Comparison of ENCODE assay signal across 8 cellular contexts in the genomic region with DNA sequence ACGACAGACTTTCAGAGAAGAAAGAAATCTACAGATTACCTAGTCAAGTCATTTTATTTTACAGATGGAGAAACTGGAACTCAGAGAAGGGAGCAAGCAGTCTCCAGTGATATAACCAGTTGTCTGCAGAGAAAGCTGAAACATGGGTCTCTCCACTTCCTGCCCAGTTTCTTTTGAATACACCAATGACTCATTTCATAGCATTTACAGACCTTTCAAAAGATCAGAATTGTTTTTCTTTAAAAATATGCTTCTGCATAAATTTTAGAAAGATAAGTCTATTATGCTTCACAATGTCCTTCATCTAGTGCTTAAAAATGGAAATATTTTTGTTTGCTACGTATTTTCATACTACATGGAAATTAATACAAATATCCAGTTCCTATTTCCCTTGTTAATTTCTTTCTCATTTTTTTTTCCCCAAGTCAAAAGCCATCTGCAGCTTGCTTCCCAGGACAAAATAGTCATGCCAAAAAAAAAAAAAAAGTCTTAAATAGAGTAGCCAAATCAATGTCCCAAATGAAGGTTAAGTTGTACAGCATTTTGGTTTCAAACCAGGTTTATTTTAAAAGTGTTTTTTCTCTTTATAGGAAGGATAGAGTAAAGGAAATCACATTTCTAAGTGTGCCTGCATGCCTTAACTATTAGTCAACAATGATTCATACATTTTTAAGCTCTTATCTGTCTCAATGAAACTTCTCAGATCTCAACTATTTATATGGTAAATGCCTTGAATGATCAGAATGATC. TPM values are rescaled to one million over a fixed set of nuclear protein-coding genes. Genes with fewer than 3 reads are reported as not detected.
A peak's percentile ranks its signal among the peaks of the same experiment; 100 is the strongest.
DNase-seq lines count a peak whose midpoint lies in the region; ATAC-seq and TF ChIP-seq lines count a peak whose summit lies in the region.

No MANE protein-coding gene starts in this region.

- H3K9me3 Mint-ChIP-seq in activated naive CD4-positive, alpha-beta T cell treated with anti-CD3 and anti-CD28 coated beads, Interleukin-2, amount 50 U/mL, for 24 hours = no peaks in the 10 kb centered on the region
- H3K9me3 Mint-ChIP-seq in endodermal cell = no peaks in the 10 kb centered on the region

- peaks cover 40% of the 10 kb centered on the region for H3K4me1 Mint-ChIP-seq in activated naive CD4-positive, alpha-beta T cell treated with anti-CD3 and anti-CD28 coated beads, Interleukin-2, amount 50 U/mL, for 24 hours
- peaks cover 32% of the 10 kb centered on the region for H3K4me1 Mint-ChIP-seq in endodermal cell

- TF ChIP-seq POLR2A in testis (IDR thresholded peaks at IDR 0.05) = no peak

- peak overlapping the region; percentile 75 for H3K4me3 Mint-ChIP-seq in activated naive CD4-positive, alpha-beta T cell treated with anti-CD3 and anti-CD28 coated beads, Interleukin-2, amount 50 U/mL, for 24 hours
- H3K4me3 Mint-ChIP-seq in endodermal cell = no peak overlapping the region

- H3K36me3 ChIP-seq in PC-3 (ENCODE audit: low read depth, low read length) = no peaks in the 10 kb centered on the region
- no peaks in the 10 kb centered on the region for H3K36me3 ChIP-seq in endodermal cell (ENCODE audit: control insufficient read depth, insufficient read depth, low read length)
- H3K36me3 ChIP-seq in parathyroid adenoma (ENCODE audit: control insufficient read depth, insufficient read depth, low read length) = no peaks in the 10 kb centered on the region
- no peaks in the 10 kb centered on the region for H3K36me3 ChIP-seq in testis (ENCODE audit: low read depth, missing control alignments)

- no peaks in the 10 kb centered on the region for H3K36me3 Mint-ChIP-seq in activated naive CD4-positive, alpha-beta T cell treated with anti-CD3 and anti-CD28 coated beads, Interleukin-2, amount 50 U/mL, for 24 hours
- H3K36me3 Mint-ChIP-seq in endodermal cell (ENCODE audit: low read depth) = peaks cover 2% of the 10 kb centered on the region

- no peak for DNase-seq in activated naive CD4-positive, alpha-beta T cell treated with Interleukin-2 at 50 U/mL for 16 hours
- DNase-seq in PC-3 (peak; percentile 83), endodermal cell (no peak), testis (no peak)
- DNase-seq in effector CD4-positive, alpha-beta T cell = no peak

- no peaks in the 10 kb centered on the region for H3K9me3 ChIP-seq in PC-3 (ENCODE audit: low read length)
- no peaks in the 10 kb centered on the region for H3K9me3 ChIP-seq in endodermal cell (ENCODE audit: control insufficient read depth, low read length)
- H3K9me3 ChIP-seq in parathyroid adenoma (ENCODE audit: control insufficient read depth, low read length) = no peaks in the 10 kb centered on the region
- no peaks in the 10 kb centered on the region for H3K9me3 ChIP-seq in testis

- peak overlapping the region; percentile 91 for H3K4me2 ChIP-seq in PC-3 (ENCODE audit: low read length)
- no peak overlapping the region for H3K4me2 ChIP-seq in parathyroid adenoma (ENCODE audit: low read length)

- no peaks in the 10 kb centered on the region for H4K20me1 ChIP-seq in PC-3 (ENCODE audit: low read length)

- peaks cover 4% of the 10 kb centered on the region; the same call in 1 of the 2 replicates for H3K79me2 ChIP-seq in PC-3 (ENCODE audit: low read length)
- H3K79me2 ChIP-seq in parathyroid adenoma = peaks cover 70% of the 10 kb centered on the region

- peak overlapping the region; percentile 54 for H3K4me3 ChIP-seq in PC-3 (ENCODE audit: low read length)
- no peak overlapping the region for H3K4me3 ChIP-seq in endodermal cell (ENCODE audit: low read length)
- peak overlapping the region; percentile 9 for H3K4me3 ChIP-seq in parathyroid adenoma (ENCODE audit: low read depth, low read length)
- no peak overlapping the region for H3K4me3 ChIP-seq in testis

- no peak for TF ChIP-seq CTCF in PC-3 (conservative IDR thresholded peaks at IDR 0.05; ENCODE audit: low read depth, low read length)
- no peak for TF ChIP-seq CTCF in endodermal cell (conservative IDR thresholded peaks at IDR 0.05)
- no peak for TF ChIP-seq CTCF in parathyroid adenoma (IDR thresholded peaks at IDR 0.05)
- no peak for TF ChIP-seq CTCF in testis (IDR thresholded peaks at IDR 0.05)

- WGBS in endodermal cell (ENCODE audit: insufficient coverage in 1 of 2, insufficient read length in 1 of 2), 2 experiments = 83 to 86% methylated on average over 1 to 2 of the region's 2 CpGs
- WGBS in testis, 2 donors = 57 to 66% methylated on average over 2 of the region's 2 CpGs

- H3K4me1 ChIP-seq in PC-3 (ENCODE audit: insufficient read depth, low read length) (peaks cover 43% of the 10 kb centered on the region), endodermal cell (ENCODE audit: control insufficient read depth, insufficient read depth, low read length) (no peaks in the 10 kb centered on the region), parathyroid adenoma (peaks cover 45% of the 10 kb centered on the region), testis (peaks cover 16% of the 10 kb centered on the region)

- peaks cover 5% of the 10 kb centered on the region for H3F3A ChIP-seq in PC-3 (ENCODE audit: low read length, unreplicated experiment)

- intact Hi-C loops in PC-3 (cut with micrococcal nuclease) = loop anchor here (2.0 to 10.0 kb wide), 2 partner anchors 38 to 178 kb away; partner anchors contain the start of gene ARHGAP18
- intact Hi-C loops in testis (cut with DNase I; ENCODE audit: low total_unique reads) = no loop called here

- H3K27me3 ChIP-seq in PC-3 (ENCODE audit: low read length) = no peaks in the 10 kb centered on the region
- no peaks in the 10 kb centered on the region for H3K27me3 ChIP-seq in endodermal cell (ENCODE audit: control insufficient read depth, insufficient read depth, low read length, poor library complexity, severe bottlenecking)
- H3K27me3 ChIP-seq in parathyroid adenoma (ENCODE audit: control insufficient read depth, insufficient read depth, low read length) = no peaks in the 10 kb centered on the region
- no peaks in the 10 kb centered on the region for H3K27me3 ChIP-seq in testis

- CTCF ChIA-PET in PC-3 (lab: Charles Lee) = interaction anchor here (0.7 kb wide), 1 partner anchor 65 kb away, joined by 3 read pairs; no protein-coding TSS in a partner anchor

- ATAC-seq in HG02885 (IDR thresholded peaks at IDR 0.05; ENCODE audit: poor library complexity, unreplicated experiment) (peak; percentile 80), PC-3 (peak; percentile 82)

- peak overlapping the region; percentile 88 for H3K27ac Mint-ChIP-seq in activated naive CD4-positive, alpha-beta T cell treated with anti-CD3 and anti-CD28 coated beads, Interleukin-2, amount 50 U/mL, for 24 hours
- H3K27ac Mint-ChIP-seq in endodermal cell = peak overlapping the region; percentile 57

- no peak overlapping the region for H3K9ac ChIP-seq in PC-3 (ENCODE audit: low read length)
- no peak overlapping the region for H3K9ac ChIP-seq in endodermal cell (ENCODE audit: extremely low read depth, low read length, poor library complexity, severe bottlenecking)
- H3K9ac ChIP-seq in parathyroid adenoma = no peak overlapping the region

- no TSS peak for BruUV-seq in PC-3 (replicated peaks; lab: Mats Ljungman, UMichigan)

- H3K27ac ChIP-seq in PC-3 (ENCODE audit: low read length) (peak overlapping the region; percentile 80), endodermal cell (ENCODE audit: low read depth, low read length) (no peak overlapping the region), parathyroid adenoma (peak overlapping the region; percentile 3), testis (peak overlapping the region in 1 of 2 donors; percentile 6)

- POLR2A ChIA-PET in PC-3 (lab: Charles Lee; ENCODE audit: unreplicated experiment) = no interaction called here

- no peaks in the 10 kb centered on the region for H3K9me2 ChIP-seq in PC-3 (replicated peaks; ENCODE audit: low read length)

- H2AFZ ChIP-seq in PC-3 (ENCODE audit: low read length) (no peak overlapping the region), parathyroid adenoma (no peak overlapping the region)

- H3K27me3 Mint-ChIP-seq in activated naive CD4-positive, alpha-beta T cell treated with anti-CD3 and anti-CD28 coated beads, Interleukin-2, amount 50 U/mL, for 24 hours = no peaks in the 10 kb centered on the region
- H3K27me3 Mint-ChIP-seq in endodermal cell (ENCODE audit: insufficient read depth) = no peaks in the 10 kb centered on the region

RNA-seq across cellular contexts. Expression of gene ARHGAP18, which starts 36.9 kb away (rescaled TPM):
- 4.1 and 5.9 TPM in 2 replicates for total RNA-seq in PC-3 (2014; rRNA removed)
- 10 to 100 TPM; 14.3 to 17.7 TPM for total RNA-seq in endodermal cell
- polyA plus RNA-seq in endodermal cell (2013, experiment 1 of 2) = 4.1 TPM
- polyA plus RNA-seq in endodermal cell (2013, experiment 2 of 2) = 4.5 TPM
- 10 to 100 TPM; 23.8 to 29.8 TPM for total RNA-seq in testis
- polyA plus RNA-seq in testis (ENCODE audit: insufficient read depth, low read depth, low replicate concordance) = 15.8 TPM

Comparison
In these comparisons a context has a peak if more than half of its experiments do, and no peak if none do; other contexts are left out.
1. H3K4me3 ChIP-seq: peak in PC-3 (single experiment) and parathyroid adenoma (single experiment); none in endodermal cell (single experiment) and testis (0 of 2).